Comparison of ENCODE assay signal across 1 cellular context in genomic region chr11:93542753-93543246, GRCh38.
TF ChIP-seq lines count a peak whose summit lies in the region.

No MANE protein-coding gene starts in this region.

TF ChIP-seq in WTC11, 78 proteins besides CTCF, POLR2A, EP300 and RAD21 (continued from another document):
- TF ChIP-seq, protein P1, sequence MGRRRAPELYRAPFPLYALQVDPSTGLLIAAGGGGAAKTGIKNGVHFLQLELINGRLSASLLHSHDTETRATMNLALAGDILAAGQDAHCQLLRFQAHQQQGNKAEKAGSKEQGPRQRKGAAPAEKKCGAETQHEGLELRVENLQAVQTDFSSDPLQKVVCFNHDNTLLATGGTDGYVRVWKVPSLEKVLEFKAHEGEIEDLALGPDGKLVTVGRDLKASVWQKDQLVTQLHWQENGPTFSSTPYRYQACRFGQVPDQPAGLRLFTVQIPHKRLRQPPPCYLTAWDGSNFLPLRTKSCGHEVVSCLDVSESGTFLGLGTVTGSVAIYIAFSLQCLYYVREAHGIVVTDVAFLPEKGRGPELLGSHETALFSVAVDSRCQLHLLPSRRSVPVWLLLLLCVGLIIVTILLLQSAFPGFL (CRISPR knock-in tag; IDR thresholded peaks at IDR 0.05; ENCODE audit: borderline replicate concordance), result no peak
- TF ChIP-seq NFATC4 (CRISPR knock-in tag; IDR thresholded peaks at IDR 0.05), result no peak
- 0 out of 2 replicates have a peak, but pooled peaks have one; percentile 13 for TF ChIP-seq ETV6 (CRISPR knock-in tag; IDR thresholded peaks at IDR 0.05)
- no peak for TF ChIP-seq CREB1 (CRISPR knock-in tag; IDR thresholded peaks at IDR 0.05)
- no peak for TF ChIP-seq IRF2 (CRISPR knock-in tag; IDR thresholded peaks at IDR 0.05; ENCODE audit: borderline replicate concordance, low read depth)
- TF ChIP-seq ARID4B (CRISPR knock-in tag; IDR thresholded peaks at IDR 0.05; ENCODE audit: borderline replicate concordance), result no peak
- TF ChIP-seq MAX (CRISPR knock-in tag; IDR thresholded peaks at IDR 0.05), result no peak; the same call in 1 of the 2 replicates
- no peak for TF ChIP-seq ZNF138 (CRISPR knock-in tag; conservative IDR thresholded peaks at IDR 0.05)
- no peak for TF ChIP-seq JUN (CRISPR knock-in tag; IDR thresholded peaks at IDR 0.05)
- TF ChIP-seq CDX4 (CRISPR knock-in tag; IDR thresholded peaks at IDR 0.05; ENCODE audit: borderline replicate concordance), result no peak
- TF ChIP-seq, protein P2, sequence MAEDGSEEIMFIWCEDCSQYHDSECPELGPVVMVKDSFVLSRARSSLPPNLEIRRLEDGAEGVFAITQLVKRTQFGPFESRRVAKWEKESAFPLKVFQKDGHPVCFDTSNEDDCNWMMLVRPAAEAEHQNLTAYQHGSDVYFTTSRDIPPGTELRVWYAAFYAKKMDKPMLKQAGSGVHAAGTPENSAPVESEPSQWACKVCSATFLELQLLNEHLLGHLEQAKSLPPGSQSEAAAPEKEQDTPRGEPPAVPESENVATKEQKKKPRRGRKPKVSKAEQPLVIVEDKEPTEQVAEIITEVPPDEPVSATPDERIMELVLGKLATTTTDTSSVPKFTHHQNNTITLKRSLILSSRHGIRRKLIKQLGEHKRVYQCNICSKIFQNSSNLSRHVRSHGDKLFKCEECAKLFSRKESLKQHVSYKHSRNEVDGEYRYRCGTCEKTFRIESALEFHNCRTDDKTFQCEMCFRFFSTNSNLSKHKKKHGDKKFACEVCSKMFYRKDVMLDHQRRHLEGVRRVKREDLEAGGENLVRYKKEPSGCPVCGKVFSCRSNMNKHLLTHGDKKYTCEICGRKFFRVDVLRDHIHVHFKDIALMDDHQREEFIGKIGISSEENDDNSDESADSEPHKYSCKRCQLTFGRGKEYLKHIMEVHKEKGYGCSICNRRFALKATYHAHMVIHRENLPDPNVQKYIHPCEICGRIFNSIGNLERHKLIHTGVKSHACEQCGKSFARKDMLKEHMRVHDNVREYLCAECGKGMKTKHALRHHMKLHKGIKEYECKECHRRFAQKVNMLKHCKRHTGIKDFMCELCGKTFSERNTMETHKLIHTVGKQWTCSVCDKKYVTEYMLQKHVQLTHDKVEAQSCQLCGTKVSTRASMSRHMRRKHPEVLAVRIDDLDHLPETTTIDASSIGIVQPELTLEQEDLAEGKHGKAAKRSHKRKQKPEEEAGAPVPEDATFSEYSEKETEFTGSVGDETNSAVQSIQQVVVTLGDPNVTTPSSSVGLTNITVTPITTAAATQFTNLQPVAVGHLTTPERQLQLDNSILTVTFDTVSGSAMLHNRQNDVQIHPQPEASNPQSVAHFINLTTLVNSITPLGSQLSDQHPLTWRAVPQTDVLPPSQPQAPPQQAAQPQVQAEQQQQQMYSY (CRISPR knock-in tag; IDR thresholded peaks at IDR 0.05), result peak; percentile 16; the same call in 1 of the 2 replicates
